In the genomic region with DNA sequence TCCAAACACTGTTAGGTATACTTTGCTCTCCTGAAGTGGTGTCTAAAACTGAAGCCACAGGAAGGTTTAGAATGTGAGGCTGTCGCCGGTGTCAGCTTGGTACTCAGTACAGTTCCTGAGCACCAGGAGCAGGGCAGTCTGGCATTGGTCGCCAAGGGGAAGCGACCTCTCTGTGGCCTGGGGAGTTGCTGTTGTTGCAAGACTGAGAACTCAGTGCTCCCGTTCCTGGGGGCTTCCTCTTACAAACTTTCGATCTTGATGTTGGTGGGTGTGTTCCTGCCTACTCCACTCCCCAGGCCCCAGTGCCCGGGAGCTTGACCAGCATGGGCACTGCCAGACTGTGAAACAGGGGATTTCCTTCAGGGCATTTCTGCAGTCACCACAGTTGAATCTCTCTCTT, we compare ENCODE assay signal across 15 cellular contexts. TPM values are rescaled to one million over a fixed set of nuclear protein-coding genes. Genes with fewer than 3 reads are reported as not detected.
DNase-seq lines count a peak whose midpoint lies in the region; ATAC-seq and TF ChIP-seq lines count a peak whose summit lies in the region.
"Had no signal": no experiment of that assay in that cellular context is flagged by ENCODE, and none has a peak within 500 bp of the region (broad histone marks: within the 10 kb centered on the region; RNA-seq: fewer than 3 reads in every experiment).

No MANE protein-coding gene starts in this region.

- peak in 3 of 8 donors; percentile 2 to 17 (median 15) for ATAC-seq in heart right ventricle
- ATAC-seq in GM19035 (IDR thresholded peaks at IDR 0.05; ENCODE audit: unreplicated experiment) = no peak
- no peak for ATAC-seq in HG03521 (IDR thresholded peaks at IDR 0.05; ENCODE audit: unreplicated experiment)
- ATAC-seq: activated T-cell treated with anti-CD3 and anti-CD28 coated beads, Interleukin-2, amount 50 U/mL, for 72 hours had no signal

- no peak overlapping the region for H2AFZ ChIP-seq in hepatocyte

- 76 to 79% methylated on average over 7 of the region's 7 CpGs for WGBS in heart right ventricle, 2 donors
- 79% methylated on average over 7 of the region's 7 CpGs for whole genome bisulfite sequencing in hepatocyte (ENCODE audit: low lambda C conversion rate, missing lambda C conversion rate)

- H3K27me3 ChIP-seq in heart right ventricle (no peaks in the 10 kb centered on the region), hepatocyte (no peaks in the 10 kb centered on the region)
- H3K27me3 ChIP-seq: uterus had no signal

- no peaks in the 10 kb centered on the region for H3K9me2 ChIP-seq in hepatocyte (replicated peaks; ENCODE audit: insufficient read depth)

- intact Hi-C loops in heart right ventricle (cut with DNase I) = loop anchor here in 4 of 10 donors (5.0 kb wide), 1 partner anchor 55 kb away; a partner anchor contains a TSS

- H3K4me1 ChIP-seq in heart right ventricle = peaks cover 0 to 80% (median 26%) of the 10 kb centered on the region in 9 donors
- H3K4me1 ChIP-seq in hepatocyte (ENCODE audit: insufficient read depth) = no peaks in the 10 kb centered on the region
- H3K4me1 ChIP-seq: uterus had no signal

- no peak for TF ChIP-seq CTCF in heart right ventricle (IDR thresholded peaks at IDR 0.05)
- no peak for TF ChIP-seq CTCF in hepatocyte (IDR thresholded peaks at IDR 0.05; ENCODE audit: poor library complexity)

- H3K4me3 ChIP-seq in heart right ventricle (no peak overlapping the region), hepatocyte (no peak overlapping the region)
- H3K4me3 ChIP-seq: uterus had no signal

- no peaks in the 10 kb centered on the region for H4K20me1 ChIP-seq in hepatocyte (ENCODE audit: insufficient read depth, poor library complexity, severe bottlenecking)

- DNase-seq in CD1c-positive myeloid dendritic cell (ENCODE audit: extremely low spot score) = peak; percentile 94
- peak; percentile 61 for DNase-seq in SIG-M5 (lab: John Stamatoyannopoulos, UW)
- peak in 1 of 2 donors; percentile 24 for DNase-seq in heart right ventricle
- peak; percentile 18 for DNase-seq in putamen (ENCODE audit: low spot score)
- no peak for DNase-seq in hepatocyte (ENCODE audit: low spot score)
- no peak for DNase-seq in NCI-H446 treated with DMSO at 0.1 percent for 48 hours (lab: John Stamatoyannopoulos, UW)
- DNase-seq: activated CD4-positive, alpha-beta memory T cell treated with anti-CD3 and anti-CD28 coated beads, Interleukin-2, amount 10 ng/mL, durations not matched to agents 7 days and 5 days; activated T-cell treated with anti-CD3 and anti-CD28 coated beads, Interleukin-2, amount 50 U/mL, for 72 hours; erythroblast; immature natural killer cell; mesenchymal stem cell; NCI-H1417; uterus had no signal

- no peak overlapping the region for H3K4me2 ChIP-seq in hepatocyte

- H3K36me3 ChIP-seq in heart right ventricle = no peaks in the 10 kb centered on the region
- H3K36me3 ChIP-seq in hepatocyte (replicated peaks; ENCODE audit: insufficient read depth, low read depth) = no peaks in the 10 kb centered on the region
- H3K36me3 ChIP-seq: uterus had no signal

- H3K79me2 ChIP-seq in hepatocyte = no peaks in the 10 kb centered on the region

- H3K9me3 ChIP-seq in heart right ventricle = no peaks in the 10 kb centered on the region
- H3K9me3 ChIP-seq in hepatocyte (ENCODE audit: low read depth) = no peaks in the 10 kb centered on the region
- H3K9me3 ChIP-seq: uterus had no signal

- H3K27ac ChIP-seq in heart right ventricle = peak overlapping the region in 8 of 10 donors; percentile 18 to 94 (median 56)
- H3K27ac ChIP-seq in hepatocyte = no peak overlapping the region
- H3K27ac ChIP-seq: uterus had no signal

RNA-seq across cellular contexts. Expression of a gene that starts 52.4 kb away (rescaled TPM):
- total RNA-seq in heart right ventricle = 10 to 100 TPM; 21.5 to 36.6 (median 28.9) TPM
- polyA plus RNA-seq in heart right ventricle = 10 to 100 TPM in 1 of 2 donors, 1 to 10 TPM in 1; 1.6 to 15.4 TPM
- 2.4 and 3.8 TPM in 2 replicates for total RNA-seq in hepatocyte
- polyA plus RNA-seq in hepatocyte = 2.5 and 4.9 TPM in 2 replicates

Comparison
In these comparisons a context has a peak if more than half of its experiments do, and no peak if none do; other contexts are left out.
1. DNase-seq: peak in CD1c-positive myeloid dendritic cell (single experiment), SIG-M5 (single experiment) and putamen (single experiment); none in hepatocyte (single experiment) and NCI-H446 treated with DMSO at 0.1 percent for 48 hours (single experiment).